Comparison of ENCODE assay signal across 27 cellular contexts in genomic region chr1:194171596-194171995, GRCh38.
"Had no signal": no experiment of that assay in that cellular context is flagged by ENCODE, and none has a peak within 500 bp of the region (broad histone marks: within the 10 kb centered on the region; RNA-seq: fewer than 3 reads in every experiment).

No MANE protein-coding gene starts in this region.

- H3K36me3 ChIP-seq: esophagus squamous epithelium, gastroesophageal sphincter, heart left ventricle, left lung, lower lobe of right lung had no signal

- H3K4me1 Mint-ChIP-seq: immature natural killer cell; naive B cell; naive thymus-derived CD8-positive, alpha-beta T cell had no signal

- FAIRE-seq: endothelial cell of umbilical vein, frontal cortex had no signal

- H3K27ac Mint-ChIP-seq: immature natural killer cell; mesothelial cell of epicardium; naive B cell; naive thymus-derived CD8-positive, alpha-beta T cell had no signal

- H3K4me3 Mint-ChIP-seq: mesothelial cell of epicardium; naive B cell; naive thymus-derived CD8-positive, alpha-beta T cell had no signal

- H3K4me2 ChIP-seq: hepatocyte had no signal

- H3K36me3 Mint-ChIP-seq: immature natural killer cell, naive B cell had no signal

- H3K9me3 ChIP-seq: esophagus squamous epithelium, gastroesophageal sphincter, left lung, lower lobe of right lung, mucosa of descending colon had no signal

- H2AFZ ChIP-seq: hepatocyte had no signal

- H3K4me3 ChIP-seq: coronary artery, dorsolateral prefrontal cortex, esophagus squamous epithelium, gastroesophageal sphincter, heart left ventricle, hepatocyte, left lung, lower lobe of right lung, mucosa of descending colon had no signal

- ATAC-seq: esophagus mucosa; gastroesophageal sphincter; heart left ventricle; left cardiac atrium; left lung; left ventricle myocardium superior; lower lobe of right lung; mucosa of descending colon; naive thymus-derived CD8-positive, alpha-beta T cell had no signal

- DNase-seq: dermis blood vessel endothelial cell; dorsolateral prefrontal cortex; effector CD4-positive, alpha-beta T cell; effector memory CD4-positive, alpha-beta T cell; erythroblast; esophagus squamous epithelium; foreskin fibroblast; heart left ventricle; hypothalamus; immature natural killer cell; islet precursor cell; left cardiac atrium; left lung; left ventricle myocardium superior; lower lobe of right lung; mesenchymal stem cell; mucosa of descending colon; naive B cell; naive thymus-derived CD8-positive, alpha-beta T cell had no signal

- H3K27me3 ChIP-seq: dorsolateral prefrontal cortex, esophagus squamous epithelium, gastroesophageal sphincter, heart left ventricle, hepatocyte, left lung had no signal

- H3K79me2 ChIP-seq: hepatocyte had no signal

- H3K27ac ChIP-seq: coronary artery, dorsolateral prefrontal cortex, epithelial cell of prostate, esophagus squamous epithelium, gastroesophageal sphincter, heart left ventricle, hepatocyte, left lung, lower lobe of right lung had no signal

- H3K27me3 Mint-ChIP-seq: naive thymus-derived CD8-positive, alpha-beta T cell had no signal

- H3K4me1 ChIP-seq: esophagus squamous epithelium, gastroesophageal sphincter, heart left ventricle, left lung, lower lobe of right lung had no signal
